Comparison of ENCODE assay signal across 1 cellular context in the genomic region with DNA sequence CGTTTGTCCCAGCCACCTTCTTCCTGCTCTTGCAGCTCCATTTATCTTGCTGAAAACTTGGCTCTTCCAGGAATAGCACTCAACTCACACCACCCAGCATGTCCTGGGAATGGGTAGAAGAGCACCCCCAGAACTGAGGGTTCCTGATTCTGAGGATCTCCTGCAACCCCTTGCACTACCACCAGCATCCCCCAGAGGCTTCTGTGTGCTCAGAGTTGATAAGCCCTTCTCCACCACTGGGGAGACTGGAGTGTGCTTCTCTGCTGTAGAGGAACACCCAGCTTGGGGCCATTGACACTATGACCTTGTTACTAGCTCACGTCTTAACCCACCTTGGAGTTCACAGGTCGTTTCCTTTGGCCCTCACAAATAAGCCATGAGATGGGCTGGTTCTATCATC.
TF ChIP-seq lines count a peak whose summit lies in the region.

No MANE protein-coding gene starts in this region.

TF ChIP-seq in SK-N-SH, 30 proteins besides CTCF, POLR2A, EP300 and RAD21 (continued from another document):
- TF ChIP-seq ZBTB33 (IDR thresholded peaks at IDR 0.05; ENCODE audit: borderline replicate concordance, low read depth), result no peak
- TF ChIP-seq YY1 (IDR thresholded peaks at IDR 0.05; ENCODE audit: low read depth), result no peak
- no peak for TF ChIP-seq ELF1 (IDR thresholded peaks at IDR 0.05)
- no peak for TF ChIP-seq MEF2A (IDR thresholded peaks at IDR 0.05; ENCODE audit: borderline replicate concordance, low read depth)
- no peak for TF ChIP-seq JUND (IDR thresholded peaks at IDR 0.05)
- no peak for TF ChIP-seq NFIC (IDR thresholded peaks at IDR 0.05; ENCODE audit: borderline replicate concordance)
- TF ChIP-seq, protein P1, sequence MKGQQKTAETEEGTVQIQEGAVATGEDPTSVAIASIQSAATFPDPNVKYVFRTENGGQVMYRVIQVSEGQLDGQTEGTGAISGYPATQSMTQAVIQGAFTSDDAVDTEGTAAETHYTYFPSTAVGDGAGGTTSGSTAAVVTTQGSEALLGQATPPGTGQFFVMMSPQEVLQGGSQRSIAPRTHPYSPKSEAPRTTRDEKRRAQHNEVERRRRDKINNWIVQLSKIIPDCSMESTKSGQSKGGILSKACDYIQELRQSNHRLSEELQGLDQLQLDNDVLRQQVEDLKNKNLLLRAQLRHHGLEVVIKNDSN (IDR thresholded peaks at IDR 0.05; ENCODE audit: borderline replicate concordance, low read depth), result no peak
